Comparison of ENCODE assay signal across 21 cellular contexts in the genomic region with DNA sequence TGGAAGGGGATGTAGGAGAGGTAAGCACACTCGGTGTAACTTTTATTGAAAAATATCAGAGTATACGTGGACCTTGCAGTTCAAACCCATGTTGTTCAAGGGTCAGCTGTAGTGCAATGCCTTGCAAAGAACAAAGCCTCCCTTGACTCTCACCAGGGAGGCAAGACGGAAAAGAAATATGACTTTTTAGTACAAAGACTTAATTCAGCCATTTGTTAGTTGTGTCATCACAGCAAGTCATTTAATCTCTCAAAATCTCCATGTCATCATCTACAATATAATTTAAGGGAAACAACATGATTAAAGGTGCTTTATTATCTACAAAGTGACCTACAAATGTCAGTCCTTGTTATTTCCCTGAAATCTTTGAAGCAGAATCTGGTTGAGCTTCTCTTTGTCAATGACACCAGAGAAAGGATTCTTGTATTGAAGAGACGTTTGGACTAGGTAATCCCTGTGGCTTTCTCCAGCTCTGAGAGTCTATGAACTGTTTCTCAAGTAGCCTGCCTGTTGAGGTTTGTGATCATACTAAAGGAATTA.
"Had no signal": no experiment of that assay in that cellular context is flagged by ENCODE, and none has a peak within 500 bp of the region (broad histone marks: within the 10 kb centered on the region; RNA-seq: fewer than 3 reads in every experiment).

No MANE protein-coding gene starts in this region.

- H3K4me1 ChIP-seq: SJCRH30 had no signal

- H3K27ac ChIP-seq: SJCRH30, SK-N-MC had no signal

- H3K27me3 ChIP-seq: MG63, SJCRH30 had no signal

- DNase-seq: IMR-90; Karpas-422; KG1; MG63; NCI-H1092; NCI-H1105 treated with DMSO at 0.1 percent for 48 hours; NCI-H1417 treated with DMSO at 0.1 percent for 48 hours; NCI-H146; NCI-H1694 treated with DMSO at 0.1 percent for 48 hours; NCI-H1930; NCI-H2081; NCI-H2107; NCI-H2227 treated with DMSO at 0.1 percent for 48 hours; NCI-H524; NCI-H526 treated with DMSO at 0.1 percent for 48 hours; NCI-H774; NK-92 treated with Interleukin-12 subunit alpha and Interleukin-12 subunit beta, amount 100 ng/mL, for 24 hours; PC-3; SHP77 treated with DMSO at 0.1 percent for 48 hours; SJCRH30 had no signal

- H3K9me3 ChIP-seq: MG63, SJCRH30 had no signal
